15 cellular contexts compared by ENCODE assay signal in the genomic region with DNA sequence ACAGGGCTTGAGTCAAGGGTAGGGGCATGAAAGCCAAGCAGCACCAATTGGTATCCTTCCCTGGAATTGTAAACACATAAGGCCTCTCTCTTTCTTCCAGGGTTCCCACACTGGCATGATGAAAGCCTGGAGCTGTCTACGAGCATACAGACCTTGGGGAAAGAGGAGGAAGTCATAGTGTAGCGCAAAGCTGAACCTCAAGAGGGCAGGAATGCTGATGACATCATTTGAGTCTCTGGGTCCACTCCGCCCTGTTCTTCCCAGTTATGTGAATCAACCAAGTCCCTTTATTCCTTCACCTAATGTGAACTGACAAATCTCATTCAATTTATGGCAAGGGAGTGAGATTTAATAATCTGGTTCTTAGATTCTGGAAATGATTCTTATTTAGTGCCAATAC.
A peak's percentile ranks its signal among the peaks of the same experiment; 100 is the strongest.
DNase-seq lines count a peak whose midpoint lies in the region; ATAC-seq, FAIRE-seq and TF ChIP-seq lines count a peak whose summit lies in the region.
"Had no signal": no experiment of that assay in that cellular context is flagged by ENCODE, and none has a peak within 500 bp of the region (broad histone marks: within the 10 kb centered on the region; RNA-seq: fewer than 3 reads in every experiment).

No MANE protein-coding gene starts in this region.

- H3K4me1 ChIP-seq in K562 (replicated peaks in 1 of 2; ENCODE audit: control insufficient read depth in 2 of 2, insufficient read depth in 2 of 2, low read length in 2 of 2): no peaks in the 10 kb centered on the region; a peak in 1 of 5 replicates
- H3K4me1 ChIP-seq in esophagus squamous epithelium: peaks cover 0 to 18% (median 0%) of the 10 kb centered on the region in 3 donors
- H3K4me1 ChIP-seq: upper lobe of left lung had no signal

- no peak overlapping the region for H2AFZ ChIP-seq in K562 (ENCODE audit: low read depth, low read length)

- peaks cover 21% of the 10 kb centered on the region for H3K27me3 Mint-ChIP-seq in T-helper 17 cell
- no peaks in the 10 kb centered on the region for H3K27me3 Mint-ChIP-seq in T-helper 2 cell treated with Interferon-gamma antibody and Interleukin-4, amounts not matched to agents 5 μg/mL and 100 μg/mL, for 36 hours (ENCODE audit: low read depth)

- H3K27me3 ChIP-seq in K562 (ENCODE audit: control insufficient read depth in 2 of 2, insufficient read depth in 2 of 2, low read length in 2 of 2): peaks cover 0 to 2% of the 10 kb centered on the region in 2 experiments; a peak in 1 of 5 replicates
- H3K27me3 ChIP-seq in esophagus squamous epithelium: no peaks in the 10 kb centered on the region
- H3K27me3 ChIP-seq: upper lobe of left lung had no signal

- H3K27ac ChIP-seq in K562 (ENCODE audit: extremely low read depth, low read depth, low read length): no peak overlapping the region
- H3K27ac ChIP-seq in esophagus squamous epithelium: peak overlapping the region in 2 of 4 donors; percentile 16 to 61
- H3K27ac ChIP-seq: upper lobe of left lung, VCaP had no signal

- H3K4me2 ChIP-seq in K562 (ENCODE audit: insufficient read depth, low read length): no peak overlapping the region
- H3K4me2 ChIP-seq: smooth muscle cell had no signal

- H3K9me3 ChIP-seq in K562 (replicated peaks; ENCODE audit: control insufficient read depth, insufficient read depth, low read depth, low read length): no peaks in the 10 kb centered on the region
- no peaks in the 10 kb centered on the region for H3K9me3 ChIP-seq in esophagus squamous epithelium
- no peaks in the 10 kb centered on the region for H3K9me3 ChIP-seq in T-helper 17 cell (ENCODE audit: control insufficient read depth, low read length, poor library complexity, severe bottlenecking)
- H3K9me3 ChIP-seq: upper lobe of left lung had no signal

- no peak overlapping the region for H3K27ac Mint-ChIP-seq in T-helper 17 cell
- no peak overlapping the region for H3K27ac Mint-ChIP-seq in T-helper 2 cell treated with Interferon-gamma antibody and Interleukin-4, amounts not matched to agents 5 μg/mL and 100 μg/mL, for 36 hours
- H3K27ac Mint-ChIP-seq: mesothelial cell of epicardium had no signal

- H3K36me3 Mint-ChIP-seq in T-helper 17 cell (ENCODE audit: low read depth): no peaks in the 10 kb centered on the region
- H3K36me3 Mint-ChIP-seq in T-helper 2 cell treated with Interferon-gamma antibody and Interleukin-4, amounts not matched to agents 5 μg/mL and 100 μg/mL, for 36 hours (ENCODE audit: low read depth): no peaks in the 10 kb centered on the region
- H3K36me3 Mint-ChIP-seq: activated naive CD4-positive, alpha-beta T cell treated with anti-CD3 and anti-CD28 coated beads, Interleukin-2, amount 50 U/mL, for 72 hours; mesothelial cell of epicardium had no signal

- no peak for TF ChIP-seq EP300 in K562 (IDR thresholded peaks at IDR 0.05; ENCODE audit: low read length)

- peaks cover 2% of the 10 kb centered on the region for H3K4me1 Mint-ChIP-seq in T-helper 17 cell
- no peaks in the 10 kb centered on the region for H3K4me1 Mint-ChIP-seq in T-helper 2 cell treated with Interferon-gamma antibody and Interleukin-4, amounts not matched to agents 5 μg/mL and 100 μg/mL, for 36 hours (ENCODE audit: low read depth)

- H3K79me2 ChIP-seq in K562 (ENCODE audit: control insufficient read depth, insufficient read depth, low read length): no peaks in the 10 kb centered on the region

- H3K36me3 ChIP-seq in K562 (ENCODE audit: control insufficient read depth, insufficient read depth, low read length): no peaks in the 10 kb centered on the region
- no peaks in the 10 kb centered on the region for H3K36me3 ChIP-seq in esophagus squamous epithelium
- H3K36me3 ChIP-seq: upper lobe of left lung had no signal

- POLR2A ChIA-PET in K562 (lab: Yijun Ruan, JAX): no interaction called here

- no peaks in the 10 kb centered on the region for H3K9me1 ChIP-seq in K562 (ENCODE audit: control insufficient read depth, insufficient read depth, low read length)

- no peaks in the 10 kb centered on the region; the same call in 1 of the 2 replicates for H4K20me1 ChIP-seq in K562 (replicated peaks; ENCODE audit: control insufficient read depth, insufficient read depth, low read length)

- TF ChIP-seq RAD21 in K562 (CRISPR knock-in tag; conservative IDR thresholded peaks at IDR 0.05 in 1 of 2, IDR thresholded peaks at IDR 0.05 in 1 of 2): no peak

- no TSS peak for BruUV-seq in K562 (replicated peaks; lab: Mats Ljungman, UMichigan)

- intact Hi-C loops in K562 (cut with micrococcal nuclease) (no loop called here), esophagus squamous epithelium (cut with DNase I) (no loop called here)

- no peaks in the 10 kb centered on the region for H3K9me3 Mint-ChIP-seq in T-helper 2 cell treated with Interferon-gamma antibody and Interleukin-4, amounts not matched to agents 5 μg/mL and 100 μg/mL, for 36 hours
- H3K9me3 Mint-ChIP-seq: activated naive CD4-positive, alpha-beta T cell treated with anti-CD3 and anti-CD28 coated beads, Interleukin-2, amount 50 U/mL, for 72 hours; mesothelial cell of epicardium had no signal

- 0% methylated on average over 3 of the region's 3 CpGs for WGBS in K562 (ENCODE audit: insufficient coverage, low coverage, missing lambda C conversion rate)
- WGBS in esophagus squamous epithelium, 2 donors: 59 to 70% methylated on average over 3 of the region's 3 CpGs

- TF ChIP-seq CTCF in K562 (IDR thresholded peaks at IDR 0.05 in 2 of 3, conservative IDR thresholded peaks at IDR 0.05 in 1 of 3; ENCODE audit: insufficient read depth in 2 of 3, low read depth in 1 of 3, low read length in 3 of 3): no peak
- no peak for TF ChIP-seq CTCF in esophagus squamous epithelium (IDR thresholded peaks at IDR 0.05)

- TF ChIP-seq POLR2A in K562 (conservative IDR thresholded peaks at IDR 0.05) (no peak), esophagus squamous epithelium (IDR thresholded peaks at IDR 0.05) (no peak)

- ATAC-seq in K562 (peak; percentile 49; the same call in 1 of the 3 replicates), T-helper 17 cell (no peak)
- ATAC-seq: activated naive CD4-positive, alpha-beta T cell treated with anti-CD3 and anti-CD28 coated beads, Interleukin-2, amount 50 U/mL, for 72 hours had no signal

- H3K4me3 ChIP-seq in K562 (no peak overlapping the region), esophagus squamous epithelium (no peak overlapping the region)
- H3K4me3 ChIP-seq: smooth muscle cell, upper lobe of left lung had no signal

- H3K4me3 Mint-ChIP-seq in T-helper 17 cell: no peak overlapping the region
- H3K4me3 Mint-ChIP-seq in T-helper 2 cell treated with Interferon-gamma antibody and Interleukin-4, amounts not matched to agents 5 μg/mL and 100 μg/mL, for 36 hours: no peak overlapping the region
- H3K4me3 Mint-ChIP-seq: mesothelial cell of epicardium had no signal

- CTCF ChIA-PET in K562 (lab: Yijun Ruan, JAX; ENCODE audit: low intra/inter-chr PET ratio): no interaction called here

- H3K9ac ChIP-seq in K562 (ENCODE audit: insufficient read depth in 1 of 2, low read depth in 2 of 2, low read length in 2 of 2): no peak overlapping the region

- DNase-seq in NCI-H446 treated with DMSO at 0.1 percent for 48 hours (lab: John Stamatoyannopoulos, UW) (peak; percentile 9), NCI-H446 (lab: John Stamatoyannopoulos, UW) (no peak), LHCN-M2 (ENCODE audit: low read depth) (peak; percentile 56), K562 (ENCODE audit: extremely low read depth in 1 of 4, low spot score in 3 of 4) (no peak), myocyte (ENCODE audit: low read depth) (peak; percentile 48), esophagus squamous epithelium (lab: John Stamatoyannopoulos, UW) (no peak), T-helper 17 cell (no peak)
- no peak for DNase-seq in T-helper 2 cell treated with Interferon-gamma antibody and Interleukin-4, amounts not matched to agents 5 μg/mL and 100 μg/mL, for 36 hours (ENCODE audit: low spot score)
- DNase-seq: glutamatergic neuron; stimulated activated naive CD4-positive, alpha-beta T cell; upper lobe of left lung had no signal

- in situ Hi-C loops in K562 (cut with MboI): no loop called here

- FAIRE-seq in K562 (lab: Jason Lieb, UNC): no peak

TF ChIP-seq in K562, 482 proteins besides CTCF, POLR2A, EP300 and RAD21:
- peak; percentile 29; the same call in 1 of the 2 replicates for TF ChIP-seq ATF7 (IDR thresholded peaks at IDR 0.05)
- TF ChIP-seq RBBP5 (IDR thresholded peaks at IDR 0.05; ENCODE audit: borderline replicate concordance, insufficient read depth, low read length, poor library complexity, severe bottlenecking): no peak
- no peak for TF ChIP-seq JUND (IDR thresholded peaks at IDR 0.05; ENCODE audit: borderline replicate concordance, low read depth, low read length)
- TF ChIP-seq JUND (tag; IDR thresholded peaks at IDR 0.05; ENCODE audit: borderline replicate concordance, low read depth, low read length): peak; percentile 29; the same call in 1 of the 3 replicates
- peak; percentile 34; the same call in 1 of the 2 replicates for TF ChIP-seq ATF3 (IDR thresholded peaks at IDR 0.05)
- TF ChIP-seq ATF3 (CRISPR knock-in tag; conservative IDR thresholded peaks at IDR 0.05): no peak

Comparison
In these comparisons a context has a peak if more than half of its experiments do, and no peak if none do; other contexts are left out.
1. DNase-seq: peak in NCI-H446 treated with DMSO at 0.1 percent for 48 hours (single experiment), LHCN-M2 (single experiment) and myocyte (single experiment); none in NCI-H446 (0 of 2), K562 (0 of 4), esophagus squamous epithelium (single experiment), T-helper 17 cell (0 of 3) and T-helper 2 cell treated with Interferon-gamma antibody and Interleukin-4, amounts not matched to agents 5 μg/mL and 100 μg/mL, for 36 hours (single experiment).